In the genomic region with DNA sequence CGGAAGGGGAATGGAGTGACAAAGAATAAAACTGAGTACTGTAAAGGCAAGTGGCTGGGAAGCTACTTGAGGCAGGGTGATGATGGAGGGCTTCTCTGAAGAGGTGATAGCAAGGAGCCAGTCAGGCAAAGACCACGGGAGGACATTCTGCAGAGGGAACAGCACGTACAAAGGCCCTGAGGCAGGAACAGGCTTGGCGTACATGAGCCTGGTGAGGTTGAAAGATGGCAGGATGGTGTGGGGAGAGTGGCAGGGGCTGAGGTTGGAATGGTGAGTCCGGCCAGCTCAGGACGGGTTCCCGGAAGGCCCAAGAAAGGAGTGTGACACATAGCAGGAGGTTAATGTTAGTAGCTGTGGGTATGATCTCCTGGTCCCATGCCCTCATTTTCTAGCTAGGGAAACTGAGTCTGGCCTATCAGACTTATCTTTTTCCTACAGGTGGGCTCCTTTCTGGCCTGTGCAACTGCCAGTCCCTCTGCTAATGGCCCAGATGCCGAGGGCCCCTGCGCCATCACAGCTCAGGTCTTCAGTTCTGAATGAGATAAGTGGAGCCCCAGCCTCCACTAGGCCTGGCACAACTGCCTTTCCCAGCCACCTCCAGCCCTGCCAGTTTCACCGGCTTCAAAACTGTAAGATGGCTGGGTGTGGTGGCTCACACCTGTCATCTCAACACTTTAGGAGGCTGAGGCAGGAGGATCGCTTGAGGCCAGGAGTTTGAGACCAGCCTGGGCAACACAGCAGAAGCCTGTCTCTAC, we compare ENCODE assay signal across 12 cellular contexts.
DNase-seq lines count a peak whose midpoint lies in the region; FAIRE-seq and TF ChIP-seq lines count a peak whose summit lies in the region.
"Had no signal": no experiment of that assay in that cellular context is flagged by ENCODE, and none has a peak within 500 bp of the region (broad histone marks: within the 10 kb centered on the region; RNA-seq: fewer than 3 reads in every experiment).

No MANE protein-coding gene starts in this region.

- TF ChIP-seq CTCF in chondrocyte (IDR thresholded peaks at IDR 0.05), result no peak
- TF ChIP-seq CTCF in D721Med (IDR thresholded peaks at IDR 0.05; ENCODE audit: insufficient read depth, missing control alignments), result no peak

- FAIRE-seq in RCC 7860 (lab: Jason Lieb, UNC), result no peak
- FAIRE-seq in D721Med (lab: Jason Lieb, UNC), result no peak
- FAIRE-seq in frontal cortex (lab: Jason Lieb, UNC), result no peak
- FAIRE-seq: A204.1, G401.6, H54 had no signal

- H3K4me1 Mint-ChIP-seq in IgD-negative memory B cell, result peaks cover 14 to 27% (median 23%) of the 10 kb centered on the region in 3 donors
- H3K4me1 Mint-ChIP-seq in chondrocyte (ENCODE audit: low read depth), result no peaks in the 10 kb centered on the region
- H3K4me1 Mint-ChIP-seq: CD4-positive, CD25-positive, alpha-beta regulatory T cell; CD8-positive, alpha-beta memory T cell had no signal

- intact Hi-C loops in posterior vena cava (cut with DNase I), result loop anchor here in 1 of 2 donors (10.0 kb wide), 1 partner anchor 117 kb away; no protein-coding TSS in a partner anchor

- peak; percentile 51 for DNase-seq in chondrocyte (ENCODE audit: low spot score)
- DNase-seq in posterior vena cava (ENCODE audit: low spot score), result peak; percentile 37
- DNase-seq in RCC 7860 (ENCODE audit: low spot score), result no peak
- DNase-seq in activated T-cell treated with anti-CD3 and anti-CD28 coated beads for 4 hours, result no peak
- DNase-seq in D721Med (ENCODE audit: insufficient read length, low spot score), result no peak
- no peak for DNase-seq in frontal cortex (ENCODE audit: low spot score in 2 of 2)

- H3K4me3 Mint-ChIP-seq in IgD-negative memory B cell (peak overlapping the region in 1 of 4 donors; percentile 11), chondrocyte (ENCODE audit: unreplicated experiment) (no peak overlapping the region)
- H3K4me3 Mint-ChIP-seq: CD4-positive, CD25-positive, alpha-beta regulatory T cell; CD8-positive, alpha-beta memory T cell had no signal

- H3K9me3 Mint-ChIP-seq in IgD-negative memory B cell (no peaks in the 10 kb centered on the region), chondrocyte (ENCODE audit: low read depth) (no peaks in the 10 kb centered on the region)
- H3K9me3 Mint-ChIP-seq: CD8-positive, alpha-beta memory T cell had no signal

- peaks cover 1% of the 10 kb centered on the region for H3K36me3 Mint-ChIP-seq in IgD-negative memory B cell
- no peaks in the 10 kb centered on the region for H3K36me3 Mint-ChIP-seq in chondrocyte (ENCODE audit: low read depth)
- H3K36me3 Mint-ChIP-seq: CD4-positive, CD25-positive, alpha-beta regulatory T cell; CD8-positive, alpha-beta memory T cell had no signal

- H3K27me3 Mint-ChIP-seq in IgD-negative memory B cell, result peaks cover 5% of the 10 kb centered on the region
- peaks cover 54% of the 10 kb centered on the region for H3K27me3 Mint-ChIP-seq in chondrocyte (ENCODE audit: low read depth)

- peak overlapping the region in 2 of 3 donors; percentile 65 to 68 for H3K27ac Mint-ChIP-seq in IgD-negative memory B cell
- H3K27ac Mint-ChIP-seq in chondrocyte (ENCODE audit: unreplicated experiment), result no peak overlapping the region
- H3K27ac Mint-ChIP-seq: CD4-positive, CD25-positive, alpha-beta regulatory T cell; CD8-positive, alpha-beta memory T cell had no signal

Comparison
In these comparisons a context has a peak if more than half of its experiments do, and no peak if none do; other contexts are left out.
1. DNase-seq: peak in chondrocyte (single experiment) and posterior vena cava (single experiment); none in RCC 7860 (single experiment), activated T-cell treated with anti-CD3 and anti-CD28 coated beads for 4 hours (single experiment), D721Med (single experiment) and frontal cortex (0 of 2).